In genomic region chr3:119885746-119886530, GRCh38 we compare ENCODE assay signal across 1 cellular context.
TF ChIP-seq lines count a peak whose summit lies in the region.

No MANE protein-coding gene starts in this region.

TF ChIP-seq in GM23338, 12 proteins besides CTCF, POLR2A, EP300 and RAD21 (continued from another document):
- TF ChIP-seq, protein P1, sequence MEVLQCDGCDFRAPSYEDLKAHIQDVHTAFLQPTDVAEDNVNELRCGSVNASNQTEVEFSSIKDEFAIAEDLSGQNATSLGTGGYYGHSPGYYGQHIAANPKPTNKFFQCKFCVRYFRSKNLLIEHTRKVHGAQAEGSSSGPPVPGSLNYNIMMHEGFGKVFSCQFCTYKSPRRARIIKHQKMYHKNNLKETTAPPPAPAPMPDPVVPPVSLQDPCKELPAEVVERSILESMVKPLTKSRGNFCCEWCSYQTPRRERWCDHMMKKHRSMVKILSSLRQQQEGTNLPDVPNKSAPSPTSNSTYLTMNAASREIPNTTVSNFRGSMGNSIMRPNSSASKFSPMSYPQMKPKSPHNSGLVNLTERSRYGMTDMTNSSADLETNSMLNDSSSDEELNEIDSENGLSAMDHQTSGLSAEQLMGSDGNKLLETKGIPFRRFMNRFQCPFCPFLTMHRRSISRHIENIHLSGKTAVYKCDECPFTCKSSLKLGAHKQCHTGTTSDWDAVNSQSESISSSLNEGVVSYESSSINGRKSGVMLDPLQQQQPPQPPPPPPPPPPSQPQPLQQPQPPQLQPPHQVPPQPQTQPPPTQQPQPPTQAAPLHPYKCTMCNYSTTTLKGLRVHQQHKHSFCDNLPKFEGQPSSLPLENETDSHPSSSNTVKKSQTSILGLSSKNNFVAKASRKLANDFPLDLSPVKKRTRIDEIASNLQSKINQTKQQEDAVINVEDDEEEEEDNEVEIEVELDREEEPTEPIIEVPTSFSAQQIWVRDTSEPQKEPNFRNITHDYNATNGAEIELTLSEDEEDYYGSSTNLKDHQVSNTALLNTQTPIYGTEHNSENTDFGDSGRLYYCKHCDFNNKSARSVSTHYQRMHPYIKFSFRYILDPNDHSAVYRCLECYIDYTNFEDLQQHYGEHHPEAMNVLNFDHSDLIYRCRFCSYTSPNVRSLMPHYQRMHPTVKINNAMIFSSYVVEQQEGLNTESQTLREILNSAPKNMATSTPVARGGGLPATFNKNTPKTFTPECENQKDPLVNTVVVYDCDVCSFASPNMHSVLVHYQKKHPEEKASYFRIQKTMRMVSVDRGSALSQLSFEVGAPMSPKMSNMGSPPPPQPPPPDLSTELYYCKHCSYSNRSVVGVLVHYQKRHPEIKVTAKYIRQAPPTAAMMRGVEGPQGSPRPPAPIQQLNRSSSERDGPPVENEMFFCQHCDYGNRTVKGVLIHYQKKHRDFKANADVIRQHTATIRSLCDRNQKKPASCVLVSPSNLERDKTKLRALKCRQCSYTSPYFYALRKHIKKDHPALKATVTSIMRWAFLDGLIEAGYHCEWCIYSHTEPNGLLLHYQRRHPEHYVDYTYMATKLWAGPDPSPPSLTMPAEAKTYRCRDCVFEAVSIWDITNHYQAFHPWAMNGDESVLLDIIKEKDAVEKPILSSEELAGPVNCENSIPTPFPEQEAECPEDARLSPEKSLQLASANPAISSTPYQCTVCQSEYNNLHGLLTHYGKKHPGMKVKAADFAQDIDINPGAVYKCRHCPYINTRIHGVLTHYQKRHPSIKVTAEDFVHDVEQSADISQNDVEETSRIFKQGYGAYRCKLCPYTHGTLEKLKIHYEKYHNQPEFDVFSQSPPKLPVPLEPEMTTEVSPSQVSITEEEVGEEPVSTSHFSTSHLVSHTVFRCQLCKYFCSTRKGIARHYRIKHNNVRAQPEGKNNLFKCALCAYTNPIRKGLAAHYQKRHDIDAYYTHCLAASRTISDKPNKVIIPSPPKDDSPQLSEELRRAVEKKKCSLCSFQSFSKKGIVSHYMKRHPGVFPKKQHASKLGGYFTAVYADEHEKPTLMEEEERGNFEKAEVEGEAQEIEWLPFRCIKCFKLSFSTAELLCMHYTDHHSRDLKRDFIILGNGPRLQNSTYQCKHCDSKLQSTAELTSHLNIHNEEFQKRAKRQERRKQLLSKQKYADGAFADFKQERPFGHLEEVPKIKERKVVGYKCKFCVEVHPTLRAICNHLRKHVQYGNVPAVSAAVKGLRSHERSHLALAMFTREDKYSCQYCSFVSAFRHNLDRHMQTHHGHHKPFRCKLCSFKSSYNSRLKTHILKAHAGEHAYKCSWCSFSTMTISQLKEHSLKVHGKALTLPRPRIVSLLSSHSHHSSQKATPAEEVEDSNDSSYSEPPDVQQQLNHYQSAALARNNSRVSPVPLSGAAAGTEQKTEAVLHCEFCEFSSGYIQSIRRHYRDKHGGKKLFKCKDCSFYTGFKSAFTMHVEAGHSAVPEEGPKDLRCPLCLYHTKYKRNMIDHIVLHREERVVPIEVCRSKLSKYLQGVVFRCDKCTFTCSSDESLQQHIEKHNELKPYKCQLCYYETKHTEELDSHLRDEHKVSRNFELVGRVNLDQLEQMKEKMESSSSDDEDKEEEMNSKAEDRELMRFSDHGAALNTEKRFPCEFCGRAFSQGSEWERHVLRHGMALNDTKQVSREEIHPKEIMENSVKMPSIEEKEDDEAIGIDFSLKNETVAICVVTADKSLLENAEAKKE (CRISPR knock-in tag; IDR thresholded peaks at IDR 0.05), result no peak
- TF ChIP-seq ZNF114 (CRISPR knock-in tag; IDR thresholded peaks at IDR 0.05), result no peak
- TF ChIP-seq STAT1 (IDR thresholded peaks at IDR 0.05; ENCODE audit: unreplicated experiment), result no peak
- TF ChIP-seq EZH2phosphoT487 (IDR thresholded peaks at IDR 0.05; ENCODE audit: unreplicated experiment), result no peak
- TF ChIP-seq, protein P2, sequence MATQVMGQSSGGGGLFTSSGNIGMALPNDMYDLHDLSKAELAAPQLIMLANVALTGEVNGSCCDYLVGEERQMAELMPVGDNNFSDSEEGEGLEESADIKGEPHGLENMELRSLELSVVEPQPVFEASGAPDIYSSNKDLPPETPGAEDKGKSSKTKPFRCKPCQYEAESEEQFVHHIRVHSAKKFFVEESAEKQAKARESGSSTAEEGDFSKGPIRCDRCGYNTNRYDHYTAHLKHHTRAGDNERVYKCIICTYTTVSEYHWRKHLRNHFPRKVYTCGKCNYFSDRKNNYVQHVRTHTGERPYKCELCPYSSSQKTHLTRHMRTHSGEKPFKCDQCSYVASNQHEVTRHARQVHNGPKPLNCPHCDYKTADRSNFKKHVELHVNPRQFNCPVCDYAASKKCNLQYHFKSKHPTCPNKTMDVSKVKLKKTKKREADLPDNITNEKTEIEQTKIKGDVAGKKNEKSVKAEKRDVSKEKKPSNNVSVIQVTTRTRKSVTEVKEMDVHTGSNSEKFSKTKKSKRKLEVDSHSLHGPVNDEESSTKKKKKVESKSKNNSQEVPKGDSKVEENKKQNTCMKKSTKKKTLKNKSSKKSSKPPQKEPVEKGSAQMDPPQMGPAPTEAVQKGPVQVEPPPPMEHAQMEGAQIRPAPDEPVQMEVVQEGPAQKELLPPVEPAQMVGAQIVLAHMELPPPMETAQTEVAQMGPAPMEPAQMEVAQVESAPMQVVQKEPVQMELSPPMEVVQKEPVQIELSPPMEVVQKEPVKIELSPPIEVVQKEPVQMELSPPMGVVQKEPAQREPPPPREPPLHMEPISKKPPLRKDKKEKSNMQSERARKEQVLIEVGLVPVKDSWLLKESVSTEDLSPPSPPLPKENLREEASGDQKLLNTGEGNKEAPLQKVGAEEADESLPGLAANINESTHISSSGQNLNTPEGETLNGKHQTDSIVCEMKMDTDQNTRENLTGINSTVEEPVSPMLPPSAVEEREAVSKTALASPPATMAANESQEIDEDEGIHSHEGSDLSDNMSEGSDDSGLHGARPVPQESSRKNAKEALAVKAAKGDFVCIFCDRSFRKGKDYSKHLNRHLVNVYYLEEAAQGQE (IDR thresholded peaks at IDR 0.05; ENCODE audit: unreplicated experiment), result no peak
- no peak for TF ChIP-seq ZNF331 (CRISPR knock-in tag; IDR thresholded peaks at IDR 0.05; ENCODE audit: low read depth)
TF ChIP-seq in GM23338: peak in this region for 0.
